Comparison of ENCODE assay signal across 13 cellular contexts in the genomic region with DNA sequence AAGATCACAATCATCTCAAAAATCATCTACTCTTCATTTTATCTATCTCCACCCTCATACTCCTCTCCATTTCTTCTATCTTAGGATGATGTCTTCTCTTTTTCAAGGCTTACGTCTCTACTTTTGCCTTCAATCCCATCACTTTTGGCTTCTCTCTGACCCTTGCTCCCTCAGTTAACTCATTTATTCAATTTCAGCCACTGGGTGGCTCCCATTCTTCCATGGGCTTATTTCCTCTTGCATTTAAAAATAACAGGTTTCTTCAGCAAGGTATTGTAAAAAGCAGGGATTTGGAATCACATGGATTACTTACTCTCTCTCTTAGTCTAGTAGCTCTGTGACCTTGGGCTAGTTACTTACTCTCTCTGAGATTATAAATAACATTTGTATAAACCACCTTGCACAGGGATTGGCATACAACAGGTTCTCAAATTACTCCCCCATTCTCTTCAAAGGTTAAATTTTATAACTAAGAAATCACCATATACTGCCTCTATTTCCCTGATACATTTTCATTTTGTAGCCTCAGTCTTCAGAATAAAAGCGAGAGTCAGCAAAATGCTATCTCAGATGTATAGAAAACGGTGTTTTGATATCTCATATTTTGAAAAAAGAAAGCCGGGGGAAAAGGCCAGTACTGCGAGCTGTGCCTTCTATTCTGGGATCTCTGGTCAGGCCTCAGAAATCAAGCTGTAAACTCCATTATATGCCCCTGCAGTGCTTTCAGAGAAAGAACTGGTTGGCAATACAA. TPM values are rescaled to one million over a fixed set of nuclear protein-coding genes. Genes with fewer than 3 reads are reported as not detected.
DNase-seq lines count a peak whose midpoint lies in the region; ATAC-seq, FAIRE-seq and TF ChIP-seq lines count a peak whose summit lies in the region.
"Had no signal": no experiment of that assay in that cellular context is flagged by ENCODE, and none has a peak within 500 bp of the region (broad histone marks: within the 10 kb centered on the region; RNA-seq: fewer than 3 reads in every experiment).

No MANE protein-coding gene starts in this region.

- H3K9me3 ChIP-seq in lower lobe of right lung (no peaks in the 10 kb centered on the region), gastrocnemius medialis (no peaks in the 10 kb centered on the region)

- no peak for FAIRE-seq in H54 (lab: Jason Lieb, UNC)

- POLR2A ChIA-PET in WTC11 (lab: Charles Lee) = interaction anchor here (0.7 kb wide), 1 partner anchor 108 kb away, joined by 5 read pairs; no protein-coding TSS in a partner anchor

- peaks cover 55% of the 10 kb centered on the region for H3K36me3 ChIP-seq in lower lobe of right lung
- H3K36me3 ChIP-seq in gastrocnemius medialis = peaks cover 0 to 27% of the 10 kb centered on the region in 2 donors

- TF ChIP-seq POLR2A in H54 (IDR thresholded peaks at IDR 0.05; ENCODE audit: low read depth, low read length) (no peak), gastrocnemius medialis (IDR thresholded peaks at IDR 0.05) (no peak)

- DNase-seq in AG20443 (ENCODE audit: low spot score) (peak; percentile 12), HT1080 (ENCODE audit: low read depth) (peak; percentile 11), WTC11 (ENCODE audit: low spot score) (no peak), kidney tubule cell (ENCODE audit: low spot score) (peak; percentile 14), lower lobe of right lung (no peak), H54 (ENCODE audit: insufficient read length, low spot score) (no peak), NCI-H1694 treated with DMSO at 0.1 percent for 48 hours (lab: John Stamatoyannopoulos, UW) (no peak), gastrocnemius medialis (no peak)
- DNase-seq: activated T-cell treated with anti-CD3 and anti-CD28 coated beads, Interleukin-2, amount 50 U/mL, for 4 hours; effector memory CD8-positive, alpha-beta T cell; NCI-H1092 treated with DMSO at 0.1 percent for 48 hours had no signal

- peaks cover 25% of the 10 kb centered on the region for H3K4me1 ChIP-seq in lower lobe of right lung
- H3K4me1 ChIP-seq in gastrocnemius medialis = peaks cover 3 to 6% of the 10 kb centered on the region in 2 donors

- H3K27ac Mint-ChIP-seq in WTC11 = no peak overlapping the region
- H3K27ac Mint-ChIP-seq: effector memory CD8-positive, alpha-beta T cell had no signal

- TF ChIP-seq CTCF in WTC11 (IDR thresholded peaks at IDR 0.05) (no peak), lower lobe of right lung (IDR thresholded peaks at IDR 0.05) (no peak), gastrocnemius medialis (IDR thresholded peaks at IDR 0.05 in 4 of 5, conservative IDR thresholded peaks at IDR 0.05 in 1 of 5) (no peak)

- peaks cover 69% of the 10 kb centered on the region for H3K36me3 Mint-ChIP-seq in WTC11

- H3K27me3 ChIP-seq in lower lobe of right lung (ENCODE audit: low read depth) = no peaks in the 10 kb centered on the region
- no peaks in the 10 kb centered on the region for H3K27me3 ChIP-seq in gastrocnemius medialis

- H3K4me3 ChIP-seq in lower lobe of right lung = no peak overlapping the region
- no peak overlapping the region for H3K4me3 ChIP-seq in gastrocnemius medialis
- H3K4me3 ChIP-seq: lung, SK-N-MC had no signal

- H3K9me3 Mint-ChIP-seq in WTC11 = no peaks in the 10 kb centered on the region
- H3K9me3 Mint-ChIP-seq: activated T-cell treated with anti-CD3 and anti-CD28 coated beads, Interleukin-2, amount 50 U/mL, for 4 hours; effector memory CD8-positive, alpha-beta T cell had no signal

- H3K4me3 Mint-ChIP-seq in WTC11 = no peak overlapping the region
- H3K4me3 Mint-ChIP-seq: activated T-cell treated with anti-CD3 and anti-CD28 coated beads, Interleukin-2, amount 50 U/mL, for 4 hours; effector memory CD8-positive, alpha-beta T cell had no signal

- no peaks in the 10 kb centered on the region for H3K27me3 Mint-ChIP-seq in WTC11 (ENCODE audit: low read depth)
- H3K27me3 Mint-ChIP-seq: effector memory CD8-positive, alpha-beta T cell had no signal

- peak; percentile 64 for ATAC-seq in WTC11
- no peak for ATAC-seq in lower lobe of right lung
- ATAC-seq in gastrocnemius medialis = no peak
- ATAC-seq: activated T-cell treated with anti-CD3 and anti-CD28 coated beads, Interleukin-2, amount 50 U/mL, for 4 hours; effector memory CD8-positive, alpha-beta T cell had no signal

- CTCF ChIA-PET in WTC11 (lab: Charles Lee) = interaction anchor here (0.8 to 1.3 kb wide), 3 partner anchors 11 to 148 kb away, joined by 3 to 5 read pairs (median 3); no protein-coding TSS in a partner anchor

- no peak overlapping the region for H3K27ac ChIP-seq in lower lobe of right lung
- no peak overlapping the region for H3K27ac ChIP-seq in gastrocnemius medialis
- H3K27ac ChIP-seq: SK-N-MC had no signal

- H3K4me1 Mint-ChIP-seq in WTC11 = peaks cover 20% of the 10 kb centered on the region

- in situ Hi-C loops in gastrocnemius medialis (cut with MboI; ENCODE audit: low sequenced_read_pairs in 4 of 4) = no loop called here

- intact Hi-C loops in lower lobe of right lung (cut with DNase I) (no loop called here), gastrocnemius medialis (cut with DNase I; ENCODE audit: low total_unique reads) (no loop called here)

TF ChIP-seq in WTC11, 78 proteins besides CTCF, POLR2A, EP300 and RAD21:
- no peak for TF ChIP-seq NR2C2 (CRISPR knock-in tag; IDR thresholded peaks at IDR 0.05)
- no peak for TF ChIP-seq ZNF219 (CRISPR knock-in tag; IDR thresholded peaks at IDR 0.05; ENCODE audit: borderline replicate concordance)
- TF ChIP-seq JUN (CRISPR knock-in tag; IDR thresholded peaks at IDR 0.05) = no peak
TF ChIP-seq in WTC11: peak in this region for 0.

RNA-seq across cellular contexts. Expression of gene ZSCAN12, which starts 5.5 kb away (rescaled TPM):
- 3.1 and 3.8 TPM in 2 replicates for total RNA-seq in HT1080 (2014; rRNA removed; shearing (Covaris generic))
- polyA plus RNA-seq in HT1080 (2015; cell fraction: cytosol; rRNA removed) = 1.8 and 2.7 TPM in 2 replicates
- 4.2 and 4.3 TPM in 2 replicates for polyA plus RNA-seq in HT1080 (2015; cell fraction: nucleus; rRNA removed)
- total RNA-seq in WTC11 (2021) (7.8 to 8.5 TPM (median 8.3 TPM) in 3 replicates), lower lobe of right lung (5.5 TPM), gastrocnemius medialis (1 to 10 TPM in 1 of 4 donors, under 1 TPM in 3; 0.42 to 1.9 (median 0.63) TPM)

RNA-seq across cellular contexts. Expression of gene ZKSCAN3, which starts 44.3 kb away (rescaled TPM):
- total RNA-seq in HT1080 (2014; rRNA removed; shearing (Covaris generic)) = 2.9 and 3.4 TPM in 2 replicates
- polyA plus RNA-seq in HT1080 (2015; cell fraction: cytosol; rRNA removed) = 2.3 and 3.5 TPM in 2 replicates
- polyA plus RNA-seq in HT1080 (2015; cell fraction: nucleus; rRNA removed) = 5.1 and 6.6 TPM in 2 replicates
- 5.4 to 8.4 TPM (median 6.8 TPM) in 3 replicates for total RNA-seq in WTC11 (2021)
- 8.8 TPM for total RNA-seq in lower lobe of right lung
- total RNA-seq in gastrocnemius medialis = 1 to 10 TPM; 1.5 to 4.5 (median 2.4) TPM

RNA-seq across cellular contexts. Expression of gene ZSCAN23, which starts 49.2 kb away (rescaled TPM):
- 0.43 and 0.84 TPM in 2 replicates for total RNA-seq in HT1080 (2014; rRNA removed; shearing (Covaris generic))
- polyA plus RNA-seq in HT1080 (2015; cell fraction: cytosol; rRNA removed) = 0.35 and 0.49 TPM in 2 replicates
- polyA plus RNA-seq in HT1080 (2015; cell fraction: nucleus; rRNA removed) = 2.5 and 2.6 TPM in 2 replicates
- 8.7 to 9.3 TPM (median 9.0 TPM) in 3 replicates for total RNA-seq in WTC11 (2021)
- total RNA-seq in lower lobe of right lung = 1.7 TPM
- under 1 TPM in 2 of 4 donors, not detected in 2; 0.25 to 0.62 TPM for total RNA-seq in gastrocnemius medialis

RNA-seq across cellular contexts. Expression of gene ZSCAN31, which starts 58.1 kb away (rescaled TPM):
- total RNA-seq in HT1080 (2014; rRNA removed; shearing (Covaris generic)) = 4.3 and 7.3 TPM in 2 replicates
- polyA plus RNA-seq in HT1080 (2015; cell fraction: cytosol; rRNA removed) = 3.4 and 4.0 TPM in 2 replicates
- polyA plus RNA-seq in HT1080 (2015; cell fraction: nucleus; rRNA removed) = 5.5 and 7.0 TPM in 2 replicates
- total RNA-seq in WTC11 (2021) = 6.6 to 9.1 TPM (median 7.4 TPM) in 3 replicates
- total RNA-seq in lower lobe of right lung = 15.7 TPM
- 10 to 100 TPM in 2 of 4 donors, 1 to 10 TPM in 2; 2.4 to 14.1 (median 7.5) TPM for total RNA-seq in gastrocnemius medialis

Comparison
In these comparisons a context has a peak if more than half of its experiments do, and no peak if none do; other contexts are left out.
1. DNase-seq: peak in AG20443 (single experiment), HT1080 (single experiment) and kidney tubule cell (single experiment); none in WTC11 (single experiment), lower lobe of right lung (single experiment), H54 (single experiment), NCI-H1694 treated with DMSO at 0.1 percent for 48 hours (single experiment) and gastrocnemius medialis (0 of 2).